In the genomic region with DNA sequence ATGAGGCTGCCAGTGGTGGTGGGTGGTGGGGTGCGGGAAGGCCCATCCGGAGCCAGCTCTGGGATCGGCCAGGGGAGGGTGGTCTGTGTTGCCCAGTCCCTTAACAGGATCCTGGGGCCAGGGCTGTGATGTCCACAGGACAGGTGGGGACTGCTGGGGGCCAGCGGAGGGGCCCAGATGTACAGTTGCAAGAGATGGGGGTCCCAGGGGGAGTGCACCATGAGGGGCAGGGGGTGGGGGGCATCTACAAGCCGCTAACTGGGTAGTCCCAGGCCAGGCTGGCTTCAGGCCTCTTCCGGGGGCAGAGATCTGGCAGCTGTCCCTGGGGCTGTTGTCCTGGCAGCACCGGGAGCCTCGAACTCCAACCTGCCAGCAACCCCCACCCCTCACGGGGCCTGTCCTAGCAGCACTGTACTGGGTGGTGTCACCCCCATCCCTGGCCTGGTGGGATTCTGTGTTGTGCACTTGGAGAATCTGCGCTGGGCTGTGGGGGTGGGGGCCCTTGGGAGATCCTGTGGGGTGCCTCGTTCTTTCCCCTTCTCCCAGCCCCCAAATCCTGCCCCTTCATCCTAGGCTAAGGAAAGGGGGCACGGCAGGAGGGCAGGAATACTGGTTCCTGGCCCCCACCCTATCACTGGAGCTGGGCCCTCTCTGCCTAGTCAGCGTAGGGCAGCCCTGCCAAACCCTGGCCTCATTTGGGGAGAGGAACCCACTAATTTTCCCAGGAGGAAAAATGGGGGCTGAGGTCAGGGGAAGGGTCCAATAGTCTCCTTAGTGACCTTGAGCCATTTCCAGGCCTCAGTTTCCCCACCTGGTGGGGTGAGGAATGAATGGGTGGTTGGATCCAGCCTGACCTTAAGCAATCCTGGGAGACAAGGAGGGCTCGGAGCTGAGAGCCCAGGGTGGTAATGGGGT, we compare ENCODE assay signal across 9 cellular contexts. TPM values are rescaled to one million over a fixed set of nuclear protein-coding genes. Genes with fewer than 3 reads are reported as not detected.
DNase-seq lines count a peak whose midpoint lies in the region; ATAC-seq, FAIRE-seq and TF ChIP-seq lines count a peak whose summit lies in the region.
"Had no signal": no experiment of that assay in that cellular context is flagged by ENCODE, and none has a peak within 500 bp of the region (broad histone marks: within the 10 kb centered on the region; RNA-seq: fewer than 3 reads in every experiment).

No MANE protein-coding gene starts in this region.

- DNase-seq in activated T-cell treated with anti-CD3 and anti-CD28 coated beads, Interleukin-2, amount 50 U/mL, for 72 hours, result no peak
- DNase-seq in activated T-cell treated with anti-CD3 and anti-CD28 coated beads for 4 hours (no peak), coronary artery (ENCODE audit: low spot score) (no peak), midbrain (lab: John Stamatoyannopoulos, UW) (peak; percentile 10), HTR-8/SVneo (ENCODE audit: insufficient read length, low spot score) (no peak)
- DNase-seq: CD4-positive, CD25-positive, alpha-beta regulatory T cell had no signal

- H3K4me1 ChIP-seq in urinary bladder (ENCODE audit: insufficient read depth), result no peaks in the 10 kb centered on the region

- 30% methylated on average over 14 of the region's 14 CpGs for WGBS in urinary bladder

- no peaks in the 10 kb centered on the region for H3K36me3 Mint-ChIP-seq in activated T-cell treated with anti-CD3 and anti-CD28 coated beads, Interleukin-2, amount 50 U/mL, for 72 hours (ENCODE audit: insufficient read depth in 2 of 2)
- H3K36me3 Mint-ChIP-seq: CD4-positive, CD25-positive, alpha-beta regulatory T cell had no signal

- no peak for FAIRE-seq in HTR-8/SVneo (lab: Jason Lieb, UNC)

- H3K27me3 Mint-ChIP-seq in activated T-cell treated with anti-CD3 and anti-CD28 coated beads, Interleukin-2, amount 50 U/mL, for 72 hours (ENCODE audit: low read depth), result no peaks in the 10 kb centered on the region

- no peak for TF ChIP-seq CTCF in coronary artery (IDR thresholded peaks at IDR 0.05)

- H3K4me3 ChIP-seq in coronary artery, result peak overlapping the region; percentile 86
- H3K4me3 ChIP-seq in urinary bladder (ENCODE audit: low read depth, low read length), result peak overlapping the region; percentile 78

- no peaks in the 10 kb centered on the region for H3K4me1 Mint-ChIP-seq in activated T-cell treated with anti-CD3 and anti-CD28 coated beads, Interleukin-2, amount 50 U/mL, for 72 hours (ENCODE audit: low read depth)

- ATAC-seq in activated T-cell treated with anti-CD3 and anti-CD28 coated beads, Interleukin-2, amount 50 U/mL, for 72 hours (replicated peaks in 1 of 2), result no peak
- no peak for ATAC-seq in GM18858 (IDR thresholded peaks at IDR 0.05; ENCODE audit: unreplicated experiment)
- no peak for ATAC-seq in HG03280 (IDR thresholded peaks at IDR 0.05; ENCODE audit: unreplicated experiment)

- no peaks in the 10 kb centered on the region for H3K36me3 ChIP-seq in urinary bladder (ENCODE audit: insufficient read depth)

- H3K27ac ChIP-seq in coronary artery (peak overlapping the region; percentile 86 to 100), urinary bladder (ENCODE audit: low read depth) (no peak overlapping the region)

- H3K9me3 Mint-ChIP-seq in activated T-cell treated with anti-CD3 and anti-CD28 coated beads, Interleukin-2, amount 50 U/mL, for 72 hours, result no peaks in the 10 kb centered on the region
- H3K9me3 Mint-ChIP-seq: CD4-positive, CD25-positive, alpha-beta regulatory T cell had no signal

- H3K4me3 Mint-ChIP-seq in activated T-cell treated with anti-CD3 and anti-CD28 coated beads, Interleukin-2, amount 50 U/mL, for 72 hours, result peak overlapping the region; percentile 36 to 74

- no peak overlapping the region for H3K27ac Mint-ChIP-seq in activated T-cell treated with anti-CD3 and anti-CD28 coated beads, Interleukin-2, amount 50 U/mL, for 72 hours

RNA-seq across cellular contexts. Expression of a gene that starts 1.4 kb away (rescaled TPM):
- total RNA-seq in activated T-cell treated with anti-CD3 and anti-CD28 coated beads, Interleukin-2, amount 50 U/mL, for 72 hours, result 1 to 10 TPM; 5.5 to 8.5 TPM
- total RNA-seq in urinary bladder, result 29.3 TPM
- 82.0 TPM for polyA plus RNA-seq in urinary bladder
- polyA plus RNA-seq: CD4-positive, CD25-positive, alpha-beta regulatory T cell had no signal

RNA-seq across cellular contexts. Expression of a gene that starts 38.0 kb away (rescaled TPM):
- under 1 TPM; 0.35 to 0.36 TPM for total RNA-seq in activated T-cell treated with anti-CD3 and anti-CD28 coated beads, Interleukin-2, amount 50 U/mL, for 72 hours
- total RNA-seq in urinary bladder, result 10.6 TPM
- polyA plus RNA-seq in urinary bladder, result 2.8 TPM
- total RNA-seq: CD4-positive, CD25-positive, alpha-beta regulatory T cell had no signal
- polyA plus RNA-seq: CD4-positive, CD25-positive, alpha-beta regulatory T cell had no signal
